ENCODE assay signal across 8 cellular contexts in genomic region chr2:20093263-20094141, GRCh38. TPM values are rescaled to one million over a fixed set of nuclear protein-coding genes. Genes with fewer than 3 reads are reported as not detected.
DNase-seq lines count a peak whose midpoint lies in the region; ATAC-seq, FAIRE-seq and TF ChIP-seq lines count a peak whose summit lies in the region.

No MANE protein-coding gene starts in this region.

- H3K4me3 Mint-ChIP-seq in astrocyte (ENCODE audit: unreplicated experiment) = no peak overlapping the region

- TF ChIP-seq POLR2A in NB4 (IDR thresholded peaks at IDR 0.05; ENCODE audit: extremely low read depth, insufficient read length) (no peak), uterus (IDR thresholded peaks at IDR 0.05) (no peak)

- H3K27ac ChIP-seq in astrocyte (ENCODE audit: low read depth, low read length) = no peak overlapping the region
- no peak overlapping the region for H3K27ac ChIP-seq in uterus

- intact Hi-C loops in uterus (cut with DNase I; ENCODE audit: low total_unique reads) = no loop called here

- no peaks in the 10 kb centered on the region for H3K9me3 Mint-ChIP-seq in astrocyte (ENCODE audit: unreplicated experiment)

- H4K20me1 ChIP-seq in astrocyte (ENCODE audit: insufficient read depth, low read length) = no peaks in the 10 kb centered on the region

- H3K27me3 ChIP-seq in astrocyte (ENCODE audit: insufficient read depth, low read length) (no peaks in the 10 kb centered on the region), uterus (no peaks in the 10 kb centered on the region)

- H3K27ac Mint-ChIP-seq in astrocyte (ENCODE audit: unreplicated experiment) = peak overlapping the region; percentile 53

- H3K4me1 Mint-ChIP-seq in astrocyte (ENCODE audit: low read depth, unreplicated experiment) = peaks cover 23% of the 10 kb centered on the region

- peaks cover 5% of the 10 kb centered on the region for H3K27me3 Mint-ChIP-seq in astrocyte (ENCODE audit: low read depth, unreplicated experiment)

- FAIRE-seq in astrocyte (lab: Jason Lieb, UNC) = no peak

- peak overlapping the region; percentile 41 for H2AFZ ChIP-seq in astrocyte (ENCODE audit: low read depth, low read length)

- H3K4me3 ChIP-seq in NB4 (ENCODE audit: low read depth, low read length) (no peak overlapping the region), astrocyte (ENCODE audit: insufficient read depth, low read depth, low read length) (no peak overlapping the region), uterus (no peak overlapping the region)

- ATAC-seq in HG03097 (IDR thresholded peaks at IDR 0.05; ENCODE audit: low FRiP score, unreplicated experiment) = no peak

- H3K9ac ChIP-seq in astrocyte (ENCODE audit: low read length) = no peak overlapping the region

- no peaks in the 10 kb centered on the region for H3K79me2 ChIP-seq in astrocyte (ENCODE audit: insufficient read depth, low read length)

- no peaks in the 10 kb centered on the region for H3K9me3 ChIP-seq in astrocyte (ENCODE audit: insufficient read depth, low read depth, low read length)
- H3K9me3 ChIP-seq in uterus = no peaks in the 10 kb centered on the region

- H3K36me3 Mint-ChIP-seq in astrocyte (ENCODE audit: low read depth, unreplicated experiment) = no peaks in the 10 kb centered on the region

- DNase-seq in EL (peak; percentile 81), NB4 (ENCODE audit: low read depth) (peak; percentile 34), astrocyte (ENCODE audit: low read depth) (peak; percentile 54), iris pigment epithelial cell (ENCODE audit: low read depth) (peak; percentile 81), uterus (peak; percentile 63 to 70), putamen (ENCODE audit: low spot score) (no peak), GF-D8 (lab: John Stamatoyannopoulos, UW) (no peak)

- TF ChIP-seq CTCF in NB4 (IDR thresholded peaks at IDR 0.05; ENCODE audit: low read depth, low read length) (peak; percentile 20), astrocyte (IDR thresholded peaks at IDR 0.05; ENCODE audit: insufficient read depth, low read depth, low read length) (peak; percentile 65), uterus (IDR thresholded peaks at IDR 0.05) (peak; percentile 37 to 56 (median 50))

- H3K4me2 ChIP-seq in astrocyte (ENCODE audit: low read length) = no peak overlapping the region

- no peaks in the 10 kb centered on the region for H3K36me3 ChIP-seq in astrocyte (ENCODE audit: insufficient read depth, low read length)
- H3K36me3 ChIP-seq in uterus = no peaks in the 10 kb centered on the region

- H3K4me1 ChIP-seq in astrocyte (ENCODE audit: insufficient read depth, low read length) = peaks cover 22% of the 10 kb centered on the region
- no peaks in the 10 kb centered on the region for H3K4me1 ChIP-seq in uterus

RNA-seq across cellular contexts. Expression of gene LAPTM4A, which starts 42.1 kb away (rescaled TPM):
- total RNA-seq in astrocyte (300 and 337 TPM in 2 replicates), uterus (100 to 1,000 TPM; 255 to 386 (median 292) TPM)

Comparison
In these comparisons a context has a peak if more than half of its experiments do, and no peak if none do; other contexts are left out.
1. DNase-seq: peak in EL (single experiment), NB4 (single experiment), astrocyte (single experiment), iris pigment epithelial cell (single experiment) and uterus (2 of 2); none in putamen (single experiment) and GF-D8 (single experiment).
2. Peak in every context shown above with its lines, with median percentiles within 50 percentile points of each other: CTCF ChIP-seq.